ENCODE assay signal across 1 cellular context in the genomic region with DNA sequence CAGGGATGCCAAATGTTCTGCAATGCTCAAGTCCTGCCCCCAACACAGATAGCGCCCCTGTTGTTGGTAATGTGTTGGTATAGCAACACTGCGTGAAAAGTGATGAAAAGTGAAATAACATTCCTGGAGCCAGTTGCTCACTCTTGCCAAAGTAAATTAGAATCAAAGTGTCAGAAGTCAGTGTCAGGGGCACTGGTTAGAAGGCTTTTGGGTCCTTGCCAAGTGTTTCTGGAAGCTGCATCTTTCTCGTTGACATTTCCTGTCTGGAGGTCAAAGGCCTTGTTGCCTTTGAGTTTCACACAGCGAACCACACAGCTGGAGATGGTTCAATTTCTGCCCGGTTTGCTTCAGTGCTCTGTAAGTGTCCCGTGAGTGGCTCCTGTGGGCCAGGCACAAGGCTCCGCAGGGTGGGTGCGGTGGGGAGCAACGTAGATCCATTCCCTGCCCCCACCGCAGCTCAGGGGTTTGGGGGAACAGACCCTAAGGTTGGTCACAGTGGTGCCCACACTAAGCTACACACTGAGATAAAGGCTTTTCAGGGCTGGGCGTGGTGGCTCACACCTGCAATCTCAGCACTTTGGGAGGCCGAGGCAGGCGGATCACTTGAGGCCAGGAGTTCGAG.
TF ChIP-seq lines count a peak whose summit lies in the region.

No MANE protein-coding gene starts in this region.

TF ChIP-seq in HepG2, 621 proteins besides CTCF, POLR2A, EP300 and RAD21 (continued from another document and continues in another):
- TF ChIP-seq, protein P1, sequence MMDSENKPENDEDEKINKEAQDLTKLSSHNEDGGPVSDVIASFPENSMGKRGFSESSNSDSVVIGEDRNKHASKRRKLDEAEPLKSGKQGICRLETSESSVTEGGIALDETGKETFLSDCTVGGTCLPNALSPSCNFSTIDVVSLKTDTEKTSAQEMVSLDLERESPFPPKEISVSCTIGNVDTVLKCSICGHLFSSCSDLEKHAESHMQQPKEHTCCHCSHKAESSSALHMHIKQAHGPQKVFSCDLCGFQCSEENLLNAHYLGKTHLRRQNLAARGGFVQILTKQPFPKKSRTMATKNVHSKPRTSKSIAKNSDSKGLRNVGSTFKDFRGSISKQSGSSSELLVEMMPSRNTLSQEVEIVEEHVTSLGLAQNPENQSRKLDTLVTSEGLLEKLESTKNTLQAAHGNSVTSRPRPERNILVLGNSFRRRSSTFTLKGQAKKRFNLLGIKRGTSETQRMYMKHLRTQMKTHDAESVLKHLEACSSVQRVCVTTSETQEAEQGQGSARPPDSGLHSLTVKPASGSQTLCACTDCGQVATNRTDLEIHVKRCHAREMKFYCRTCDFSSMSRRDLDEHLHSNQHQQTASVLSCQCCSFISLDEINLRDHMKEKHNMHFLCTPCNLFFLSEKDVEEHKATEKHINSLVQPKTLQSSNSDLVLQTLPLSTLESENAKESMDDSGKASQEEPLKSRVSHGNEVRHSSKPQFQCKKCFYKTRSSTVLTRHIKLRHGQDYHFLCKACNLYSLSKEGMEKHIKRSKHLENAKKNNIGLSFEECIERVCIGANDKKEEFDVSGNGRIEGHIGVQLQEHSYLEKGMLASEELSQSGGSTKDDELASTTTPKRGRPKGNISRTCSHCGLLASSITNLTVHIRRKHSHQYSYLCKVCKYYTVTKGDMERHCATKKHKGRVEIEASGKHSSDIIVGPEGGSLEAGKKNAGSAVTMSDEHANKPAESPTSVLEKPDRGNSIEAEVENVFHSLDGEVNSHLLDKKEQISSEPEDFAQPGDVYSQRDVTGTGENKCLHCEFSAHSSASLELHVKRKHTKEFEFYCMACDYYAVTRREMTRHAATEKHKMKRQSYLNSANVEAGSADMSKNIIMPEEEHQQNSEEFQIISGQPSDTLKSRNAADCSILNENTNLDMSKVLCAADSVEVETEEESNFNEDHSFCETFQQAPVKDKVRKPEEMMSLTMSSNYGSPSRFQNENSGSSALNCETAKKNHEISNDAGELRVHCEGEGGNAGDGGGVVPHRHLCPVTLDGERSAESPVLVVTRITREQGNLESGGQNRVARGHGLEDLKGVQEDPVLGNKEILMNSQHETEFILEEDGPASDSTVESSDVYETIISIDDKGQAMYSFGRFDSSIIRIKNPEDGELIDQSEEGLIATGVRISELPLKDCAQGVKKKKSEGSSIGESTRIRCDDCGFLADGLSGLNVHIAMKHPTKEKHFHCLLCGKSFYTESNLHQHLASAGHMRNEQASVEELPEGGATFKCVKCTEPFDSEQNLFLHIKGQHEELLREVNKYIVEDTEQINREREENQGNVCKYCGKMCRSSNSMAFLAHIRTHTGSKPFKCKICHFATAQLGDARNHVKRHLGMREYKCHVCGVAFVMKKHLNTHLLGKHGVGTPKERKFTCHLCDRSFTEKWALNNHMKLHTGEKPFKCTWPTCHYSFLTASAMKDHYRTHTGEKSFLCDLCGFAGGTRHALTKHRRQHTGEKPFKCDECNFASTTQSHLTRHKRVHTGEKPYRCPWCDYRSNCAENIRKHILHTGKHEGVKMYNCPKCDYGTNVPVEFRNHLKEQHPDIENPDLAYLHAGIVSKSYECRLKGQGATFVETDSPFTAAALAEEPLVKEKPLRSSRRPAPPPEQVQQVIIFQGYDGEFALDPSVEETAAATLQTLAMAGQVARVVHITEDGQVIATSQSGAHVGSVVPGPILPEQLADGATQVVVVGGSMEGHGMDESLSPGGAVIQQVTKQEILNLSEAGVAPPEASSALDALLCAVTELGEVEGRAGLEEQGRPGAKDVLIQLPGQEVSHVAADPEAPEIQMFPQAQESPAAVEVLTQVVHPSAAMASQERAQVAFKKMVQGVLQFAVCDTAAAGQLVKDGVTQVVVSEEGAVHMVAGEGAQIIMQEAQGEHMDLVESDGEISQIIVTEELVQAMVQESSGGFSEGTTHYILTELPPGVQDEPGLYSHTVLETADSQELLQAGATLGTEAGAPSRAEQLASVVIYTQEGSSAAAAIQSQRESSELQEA (CRISPR knock-in tag; IDR thresholded peaks at IDR 0.05; ENCODE audit: not compliant biosample characterization): no peak
- TF ChIP-seq, protein P2, sequence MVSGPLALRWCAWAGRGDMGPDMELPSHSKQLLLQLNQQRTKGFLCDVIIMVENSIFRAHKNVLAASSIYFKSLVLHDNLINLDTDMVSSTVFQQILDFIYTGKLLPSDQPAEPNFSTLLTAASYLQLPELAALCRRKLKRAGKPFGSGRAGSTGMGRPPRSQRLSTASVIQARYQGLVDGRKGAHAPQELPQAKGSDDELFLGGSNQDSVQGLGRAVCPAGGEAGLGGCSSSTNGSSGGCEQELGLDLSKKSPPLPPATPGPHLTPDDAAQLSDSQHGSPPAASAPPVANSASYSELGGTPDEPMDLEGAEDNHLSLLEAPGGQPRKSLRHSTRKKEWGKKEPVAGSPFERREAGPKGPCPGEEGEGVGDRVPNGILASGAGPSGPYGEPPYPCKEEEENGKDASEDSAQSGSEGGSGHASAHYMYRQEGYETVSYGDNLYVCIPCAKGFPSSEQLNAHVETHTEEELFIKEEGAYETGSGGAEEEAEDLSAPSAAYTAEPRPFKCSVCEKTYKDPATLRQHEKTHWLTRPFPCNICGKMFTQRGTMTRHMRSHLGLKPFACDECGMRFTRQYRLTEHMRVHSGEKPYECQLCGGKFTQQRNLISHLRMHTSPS (CRISPR knock-in tag; IDR thresholded peaks at IDR 0.05; ENCODE audit: low read depth): peak; percentile 33; the same call in 1 of the 2 replicates
- TF ChIP-seq, protein P3, sequence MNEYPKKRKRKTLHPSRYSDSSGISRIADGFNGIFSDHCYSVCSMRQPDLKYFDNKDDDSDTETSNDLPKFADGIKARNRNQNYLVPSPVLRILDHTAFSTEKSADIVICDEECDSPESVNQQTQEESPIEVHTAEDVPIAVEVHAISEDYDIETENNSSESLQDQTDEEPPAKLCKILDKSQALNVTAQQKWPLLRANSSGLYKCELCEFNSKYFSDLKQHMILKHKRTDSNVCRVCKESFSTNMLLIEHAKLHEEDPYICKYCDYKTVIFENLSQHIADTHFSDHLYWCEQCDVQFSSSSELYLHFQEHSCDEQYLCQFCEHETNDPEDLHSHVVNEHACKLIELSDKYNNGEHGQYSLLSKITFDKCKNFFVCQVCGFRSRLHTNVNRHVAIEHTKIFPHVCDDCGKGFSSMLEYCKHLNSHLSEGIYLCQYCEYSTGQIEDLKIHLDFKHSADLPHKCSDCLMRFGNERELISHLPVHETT (CRISPR knock-in tag; conservative IDR thresholded peaks at IDR 0.05): 0 out of 2 replicates have a peak, but pooled peaks have one; percentile 52
- TF ChIP-seq, protein P4, sequence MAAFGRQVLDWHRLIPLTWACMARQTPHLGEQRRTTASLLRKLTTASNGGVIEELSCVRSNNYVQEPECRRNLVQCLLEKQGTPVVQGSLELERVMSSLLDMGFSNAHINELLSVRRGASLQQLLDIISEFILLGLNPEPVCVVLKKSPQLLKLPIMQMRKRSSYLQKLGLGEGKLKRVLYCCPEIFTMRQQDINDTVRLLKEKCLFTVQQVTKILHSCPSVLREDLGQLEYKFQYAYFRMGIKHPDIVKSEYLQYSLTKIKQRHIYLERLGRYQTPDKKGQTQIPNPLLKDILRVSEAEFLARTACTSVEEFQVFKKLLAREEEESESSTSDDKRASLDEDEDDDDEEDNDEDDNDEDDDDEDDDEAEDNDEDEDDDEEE (CRISPR knock-in tag; IDR thresholded peaks at IDR 0.05): no peak
- TF ChIP-seq NFIB (CRISPR knock-in tag; IDR thresholded peaks at IDR 0.05; ENCODE audit: borderline replicate concordance): no peak
- TF ChIP-seq ZNF746 (CRISPR knock-in tag; IDR thresholded peaks at IDR 0.05): peak; percentile 72
- TF ChIP-seq FOSL1 (CRISPR knock-in tag; IDR thresholded peaks at IDR 0.05; ENCODE audit: borderline replicate concordance): no peak
- TF ChIP-seq, protein P5, sequence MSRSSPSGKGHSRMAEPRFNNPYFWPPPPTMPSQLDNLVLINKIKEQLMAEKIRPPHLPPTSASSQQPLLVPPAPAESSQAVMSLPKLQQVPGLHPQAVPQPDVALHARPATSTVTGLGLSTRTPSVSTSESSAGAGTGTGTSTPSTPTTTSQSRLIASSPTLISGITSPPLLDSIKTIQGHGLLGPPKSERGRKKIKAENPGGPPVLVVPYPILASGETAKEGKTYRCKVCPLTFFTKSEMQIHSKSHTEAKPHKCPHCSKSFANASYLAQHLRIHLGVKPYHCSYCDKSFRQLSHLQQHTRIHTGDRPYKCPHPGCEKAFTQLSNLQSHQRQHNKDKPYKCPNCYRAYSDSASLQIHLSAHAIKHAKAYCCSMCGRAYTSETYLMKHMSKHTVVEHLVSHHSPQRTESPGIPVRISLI (CRISPR knock-in tag; IDR thresholded peaks at IDR 0.05; ENCODE audit: borderline replicate concordance): peak; percentile 67; the same call in 1 of the 2 replicates
- TF ChIP-seq, protein P6, sequence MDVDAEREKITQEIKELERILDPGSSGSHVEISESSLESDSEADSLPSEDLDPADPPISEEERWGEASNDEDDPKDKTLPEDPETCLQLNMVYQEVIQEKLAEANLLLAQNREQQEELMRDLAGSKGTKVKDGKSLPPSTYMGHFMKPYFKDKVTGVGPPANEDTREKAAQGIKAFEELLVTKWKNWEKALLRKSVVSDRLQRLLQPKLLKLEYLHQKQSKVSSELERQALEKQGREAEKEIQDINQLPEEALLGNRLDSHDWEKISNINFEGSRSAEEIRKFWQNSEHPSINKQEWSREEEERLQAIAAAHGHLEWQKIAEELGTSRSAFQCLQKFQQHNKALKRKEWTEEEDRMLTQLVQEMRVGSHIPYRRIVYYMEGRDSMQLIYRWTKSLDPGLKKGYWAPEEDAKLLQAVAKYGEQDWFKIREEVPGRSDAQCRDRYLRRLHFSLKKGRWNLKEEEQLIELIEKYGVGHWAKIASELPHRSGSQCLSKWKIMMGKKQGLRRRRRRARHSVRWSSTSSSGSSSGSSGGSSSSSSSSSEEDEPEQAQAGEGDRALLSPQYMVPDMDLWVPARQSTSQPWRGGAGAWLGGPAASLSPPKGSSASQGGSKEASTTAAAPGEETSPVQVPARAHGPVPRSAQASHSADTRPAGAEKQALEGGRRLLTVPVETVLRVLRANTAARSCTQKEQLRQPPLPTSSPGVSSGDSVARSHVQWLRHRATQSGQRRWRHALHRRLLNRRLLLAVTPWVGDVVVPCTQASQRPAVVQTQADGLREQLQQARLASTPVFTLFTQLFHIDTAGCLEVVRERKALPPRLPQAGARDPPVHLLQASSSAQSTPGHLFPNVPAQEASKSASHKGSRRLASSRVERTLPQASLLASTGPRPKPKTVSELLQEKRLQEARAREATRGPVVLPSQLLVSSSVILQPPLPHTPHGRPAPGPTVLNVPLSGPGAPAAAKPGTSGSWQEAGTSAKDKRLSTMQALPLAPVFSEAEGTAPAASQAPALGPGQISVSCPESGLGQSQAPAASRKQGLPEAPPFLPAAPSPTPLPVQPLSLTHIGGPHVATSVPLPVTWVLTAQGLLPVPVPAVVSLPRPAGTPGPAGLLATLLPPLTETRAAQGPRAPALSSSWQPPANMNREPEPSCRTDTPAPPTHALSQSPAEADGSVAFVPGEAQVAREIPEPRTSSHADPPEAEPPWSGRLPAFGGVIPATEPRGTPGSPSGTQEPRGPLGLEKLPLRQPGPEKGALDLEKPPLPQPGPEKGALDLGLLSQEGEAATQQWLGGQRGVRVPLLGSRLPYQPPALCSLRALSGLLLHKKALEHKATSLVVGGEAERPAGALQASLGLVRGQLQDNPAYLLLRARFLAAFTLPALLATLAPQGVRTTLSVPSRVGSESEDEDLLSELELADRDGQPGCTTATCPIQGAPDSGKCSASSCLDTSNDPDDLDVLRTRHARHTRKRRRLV (CRISPR knock-in tag; IDR thresholded peaks at IDR 0.05): no peak
- TF ChIP-seq ZNF7 (CRISPR knock-in tag; IDR thresholded peaks at IDR 0.05): no peak
- TF ChIP-seq NFKBIZ (CRISPR knock-in tag; IDR thresholded peaks at IDR 0.05): peak; percentile 86
- peak; percentile 59; the same call in 1 of the 2 replicates for TF ChIP-seq ZFX (CRISPR knock-in tag; IDR thresholded peaks at IDR 0.05; ENCODE audit: low read depth)
- TF ChIP-seq, protein P7, sequence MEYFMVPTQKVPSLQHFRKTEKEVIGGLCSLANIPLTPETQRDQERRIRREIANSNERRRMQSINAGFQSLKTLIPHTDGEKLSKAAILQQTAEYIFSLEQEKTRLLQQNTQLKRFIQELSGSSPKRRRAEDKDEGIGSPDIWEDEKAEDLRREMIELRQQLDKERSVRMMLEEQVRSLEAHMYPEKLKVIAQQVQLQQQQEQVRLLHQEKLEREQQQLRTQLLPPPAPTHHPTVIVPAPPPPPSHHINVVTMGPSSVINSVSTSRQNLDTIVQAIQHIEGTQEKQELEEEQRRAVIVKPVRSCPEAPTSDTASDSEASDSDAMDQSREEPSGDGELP (IDR thresholded peaks at IDR 0.05; ENCODE audit: borderline replicate concordance, low read depth): peak; percentile 98
- TF ChIP-seq, protein P8, sequence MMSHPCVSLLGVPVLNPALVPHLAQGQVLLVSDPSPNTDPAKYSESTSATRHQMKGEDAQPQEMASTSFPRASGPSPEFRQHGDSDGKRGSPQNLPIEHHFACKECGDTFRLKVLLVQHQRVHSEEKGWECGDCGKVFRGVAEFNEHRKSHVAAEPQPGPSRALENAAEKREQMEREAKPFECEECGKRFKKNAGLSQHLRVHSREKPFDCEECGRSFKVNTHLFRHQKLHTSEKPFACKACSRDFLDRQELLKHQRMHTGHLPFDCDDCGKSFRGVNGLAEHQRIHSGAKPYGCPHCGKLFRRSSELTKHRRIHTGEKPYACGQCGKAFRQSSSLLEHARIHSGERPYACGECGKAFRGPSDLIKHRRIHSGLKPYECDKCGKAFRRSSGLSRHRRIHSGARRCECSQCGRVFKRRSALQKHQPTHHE (CRISPR knock-in tag; IDR thresholded peaks at IDR 0.05; ENCODE audit: borderline replicate concordance): no peak; the same call in 1 of the 2 replicates
- peak; percentile 67 for TF ChIP-seq ZNF205 (CRISPR knock-in tag; IDR thresholded peaks at IDR 0.05)
- TF ChIP-seq, protein P9, sequence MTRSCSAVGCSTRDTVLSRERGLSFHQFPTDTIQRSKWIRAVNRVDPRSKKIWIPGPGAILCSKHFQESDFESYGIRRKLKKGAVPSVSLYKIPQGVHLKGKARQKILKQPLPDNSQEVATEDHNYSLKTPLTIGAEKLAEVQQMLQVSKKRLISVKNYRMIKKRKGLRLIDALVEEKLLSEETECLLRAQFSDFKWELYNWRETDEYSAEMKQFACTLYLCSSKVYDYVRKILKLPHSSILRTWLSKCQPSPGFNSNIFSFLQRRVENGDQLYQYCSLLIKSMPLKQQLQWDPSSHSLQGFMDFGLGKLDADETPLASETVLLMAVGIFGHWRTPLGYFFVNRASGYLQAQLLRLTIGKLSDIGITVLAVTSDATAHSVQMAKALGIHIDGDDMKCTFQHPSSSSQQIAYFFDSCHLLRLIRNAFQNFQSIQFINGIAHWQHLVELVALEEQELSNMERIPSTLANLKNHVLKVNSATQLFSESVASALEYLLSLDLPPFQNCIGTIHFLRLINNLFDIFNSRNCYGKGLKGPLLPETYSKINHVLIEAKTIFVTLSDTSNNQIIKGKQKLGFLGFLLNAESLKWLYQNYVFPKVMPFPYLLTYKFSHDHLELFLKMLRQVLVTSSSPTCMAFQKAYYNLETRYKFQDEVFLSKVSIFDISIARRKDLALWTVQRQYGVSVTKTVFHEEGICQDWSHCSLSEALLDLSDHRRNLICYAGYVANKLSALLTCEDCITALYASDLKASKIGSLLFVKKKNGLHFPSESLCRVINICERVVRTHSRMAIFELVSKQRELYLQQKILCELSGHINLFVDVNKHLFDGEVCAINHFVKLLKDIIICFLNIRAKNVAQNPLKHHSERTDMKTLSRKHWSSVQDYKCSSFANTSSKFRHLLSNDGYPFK (CRISPR knock-in tag; IDR thresholded peaks at IDR 0.05; ENCODE audit: borderline replicate concordance): 0 out of 2 replicates have a peak, but pooled peaks have one; percentile 42
- TF ChIP-seq RBM22 (optimal IDR thresholded peaks at IDR 0.05; ENCODE audit: low read length): no peak
- TF ChIP-seq ZSCAN9 (CRISPR knock-in tag; IDR thresholded peaks at IDR 0.05; ENCODE audit: borderline replicate concordance): peak; percentile 82
